8 cellular contexts compared by ENCODE assay signal in the genomic region with DNA sequence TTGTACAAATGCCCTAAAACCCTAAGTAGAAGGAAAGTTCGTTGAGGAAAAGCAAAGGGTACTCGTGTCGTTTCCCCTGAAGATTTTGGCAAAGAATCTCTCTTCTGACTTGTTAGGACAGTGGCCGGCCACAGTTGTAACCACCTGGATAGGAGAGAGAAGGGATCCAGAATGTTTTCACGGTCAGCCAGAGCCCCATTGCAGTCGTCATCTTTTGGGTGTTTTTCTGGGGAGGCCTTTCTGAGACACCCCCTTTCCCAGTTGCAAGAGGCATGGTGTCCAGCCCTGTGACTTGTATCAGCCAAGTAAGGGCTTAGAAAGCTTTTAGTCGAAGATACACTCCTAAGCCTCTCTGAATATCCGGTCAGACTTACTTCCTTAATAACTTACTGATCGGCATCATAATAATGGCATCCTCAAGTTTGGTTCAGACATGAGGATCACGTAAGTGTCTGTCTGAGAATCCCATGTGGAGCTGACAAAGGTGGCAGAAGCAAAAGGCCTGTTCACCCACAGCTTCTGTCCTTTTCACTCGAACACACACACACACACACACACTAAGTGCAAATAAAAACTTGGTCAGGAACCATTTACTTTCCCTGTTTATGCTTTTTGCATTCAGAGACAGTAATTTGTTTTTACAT.
DNase-seq lines count a peak whose midpoint lies in the region; ATAC-seq and TF ChIP-seq lines count a peak whose summit lies in the region.

No MANE protein-coding gene starts in this region.

- TF ChIP-seq CTCF in fibroblast of pulmonary artery (IDR thresholded peaks at IDR 0.05; ENCODE audit: low read length, missing control alignments) = no peak

- H3K9ac ChIP-seq in NT2/D1 (ENCODE audit: insufficient read length, low read depth) (peak overlapping the region; percentile 89), skeletal muscle satellite cell (ENCODE audit: low read depth, low read length) (peak overlapping the region; percentile 94)

- no peak for ATAC-seq in GM21360 (IDR thresholded peaks at IDR 0.05; ENCODE audit: unreplicated experiment)

- H3K27me3 ChIP-seq in NT2/D1 (ENCODE audit: insufficient read depth, insufficient read length) (peaks cover 13% of the 10 kb centered on the region), skeletal muscle satellite cell (ENCODE audit: control insufficient read depth, insufficient read depth, low read length) (no peaks in the 10 kb centered on the region)

- H3K4me1 ChIP-seq in NT2/D1 (ENCODE audit: insufficient read depth, insufficient read length) (peaks cover 6% of the 10 kb centered on the region), skeletal muscle satellite cell (ENCODE audit: control insufficient read depth, insufficient read depth, low read length) (peaks cover 24% of the 10 kb centered on the region)

- peak overlapping the region; percentile 90 for H3K4me2 ChIP-seq in skeletal muscle satellite cell (ENCODE audit: low read length)

- peak overlapping the region; percentile 67 for H3K4me3 ChIP-seq in NT2/D1 (ENCODE audit: insufficient read length, low read depth)
- H3K4me3 ChIP-seq in fibroblast of pulmonary artery (replicated peaks; ENCODE audit: low read depth, low read length) = peak overlapping the region; percentile 73
- peak overlapping the region; percentile 97 for H3K4me3 ChIP-seq in skeletal muscle satellite cell (ENCODE audit: low read length)

- H3K36me3 ChIP-seq in NT2/D1 (ENCODE audit: insufficient read depth, insufficient read length, low read length) (peaks cover 21% of the 10 kb centered on the region), skeletal muscle satellite cell (ENCODE audit: insufficient read depth, low read length) (no peaks in the 10 kb centered on the region)

- DNase-seq in NCI-H1105 treated with DMSO at 0.1 percent for 48 hours (lab: John Stamatoyannopoulos, UW) (peak; percentile 38), NCI-H1105 (lab: John Stamatoyannopoulos, UW) (no peak), NT2/D1 (ENCODE audit: low read depth, low spot score) (no peak), fibroblast of pulmonary artery (ENCODE audit: low read depth) (no peak), HUDEP-2 (lab: John Stamatoyannopoulos, UW; ENCODE audit: unreplicated experiment in 76 of 76) (no peak)
- no peak for DNase-seq in activated naive CD4-positive, alpha-beta T cell treated with Interleukin-2 at 50 U/mL for 16 hours

- no peaks in the 10 kb centered on the region for H3K9me3 ChIP-seq in NT2/D1 (ENCODE audit: insufficient read depth, low read length)
- H3K9me3 ChIP-seq in skeletal muscle satellite cell (replicated peaks; ENCODE audit: low read length) = no peaks in the 10 kb centered on the region
